Comparison of ENCODE assay signal across 1 cellular context in the genomic region with DNA sequence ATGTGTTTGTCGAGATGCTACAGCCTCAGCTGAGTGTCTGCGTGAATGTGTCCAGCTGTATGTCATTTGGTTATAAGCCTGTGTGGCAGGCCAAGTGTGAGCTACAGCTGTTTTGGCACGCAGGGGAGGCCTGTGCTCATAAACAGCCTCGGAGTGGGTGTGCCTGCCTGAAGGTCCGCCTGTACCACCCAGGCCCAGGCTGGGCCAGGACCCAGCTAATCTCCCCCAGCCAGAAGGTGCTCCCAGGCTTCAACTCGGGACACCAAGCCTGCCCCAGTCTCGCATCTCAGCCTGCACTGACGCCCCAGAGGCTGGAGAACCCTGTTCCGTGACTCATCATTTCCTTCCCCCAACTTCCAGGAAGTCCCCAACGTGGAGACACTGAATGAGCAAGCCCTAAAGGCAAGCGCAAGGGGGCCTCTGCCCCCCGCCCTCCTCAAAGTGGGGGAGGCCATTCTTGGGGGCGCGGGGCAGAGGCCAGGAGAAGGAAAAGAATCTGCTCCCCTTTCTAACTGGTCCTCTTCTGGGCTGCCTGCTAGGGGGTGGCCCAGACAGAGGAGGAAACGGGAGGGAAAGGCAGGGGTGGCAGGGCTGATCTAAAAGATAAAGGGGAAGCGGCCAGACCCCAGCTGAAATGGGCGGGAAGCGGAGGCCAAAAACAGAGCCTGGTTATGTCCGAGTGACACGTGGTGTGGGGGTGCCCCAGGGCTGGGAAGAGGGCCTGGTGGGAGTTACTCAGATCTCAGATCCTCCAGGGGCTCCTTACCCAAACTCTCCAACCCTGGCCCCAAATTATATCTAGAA.
A peak's percentile ranks its signal among the peaks of the same experiment; 100 is the strongest.
TF ChIP-seq lines count a peak whose summit lies in the region.

No MANE protein-coding gene starts in this region.

TF ChIP-seq in HepG2, 621 proteins besides CTCF, POLR2A, EP300 and RAD21 (continued from another document and continues in another):
- TF ChIP-seq DRAP1 (CRISPR knock-in tag; IDR thresholded peaks at IDR 0.05): no peak
- TF ChIP-seq KAT8 (CRISPR knock-in tag; IDR thresholded peaks at IDR 0.05): no peak
- no peak for TF ChIP-seq ZBTB21 (CRISPR knock-in tag; IDR thresholded peaks at IDR 0.05)
- no peak for TF ChIP-seq TBP (CRISPR knock-in tag; IDR thresholded peaks at IDR 0.05)
- TF ChIP-seq CSRNP1 (CRISPR knock-in tag; IDR thresholded peaks at IDR 0.05): no peak
- TF ChIP-seq, protein P1, sequence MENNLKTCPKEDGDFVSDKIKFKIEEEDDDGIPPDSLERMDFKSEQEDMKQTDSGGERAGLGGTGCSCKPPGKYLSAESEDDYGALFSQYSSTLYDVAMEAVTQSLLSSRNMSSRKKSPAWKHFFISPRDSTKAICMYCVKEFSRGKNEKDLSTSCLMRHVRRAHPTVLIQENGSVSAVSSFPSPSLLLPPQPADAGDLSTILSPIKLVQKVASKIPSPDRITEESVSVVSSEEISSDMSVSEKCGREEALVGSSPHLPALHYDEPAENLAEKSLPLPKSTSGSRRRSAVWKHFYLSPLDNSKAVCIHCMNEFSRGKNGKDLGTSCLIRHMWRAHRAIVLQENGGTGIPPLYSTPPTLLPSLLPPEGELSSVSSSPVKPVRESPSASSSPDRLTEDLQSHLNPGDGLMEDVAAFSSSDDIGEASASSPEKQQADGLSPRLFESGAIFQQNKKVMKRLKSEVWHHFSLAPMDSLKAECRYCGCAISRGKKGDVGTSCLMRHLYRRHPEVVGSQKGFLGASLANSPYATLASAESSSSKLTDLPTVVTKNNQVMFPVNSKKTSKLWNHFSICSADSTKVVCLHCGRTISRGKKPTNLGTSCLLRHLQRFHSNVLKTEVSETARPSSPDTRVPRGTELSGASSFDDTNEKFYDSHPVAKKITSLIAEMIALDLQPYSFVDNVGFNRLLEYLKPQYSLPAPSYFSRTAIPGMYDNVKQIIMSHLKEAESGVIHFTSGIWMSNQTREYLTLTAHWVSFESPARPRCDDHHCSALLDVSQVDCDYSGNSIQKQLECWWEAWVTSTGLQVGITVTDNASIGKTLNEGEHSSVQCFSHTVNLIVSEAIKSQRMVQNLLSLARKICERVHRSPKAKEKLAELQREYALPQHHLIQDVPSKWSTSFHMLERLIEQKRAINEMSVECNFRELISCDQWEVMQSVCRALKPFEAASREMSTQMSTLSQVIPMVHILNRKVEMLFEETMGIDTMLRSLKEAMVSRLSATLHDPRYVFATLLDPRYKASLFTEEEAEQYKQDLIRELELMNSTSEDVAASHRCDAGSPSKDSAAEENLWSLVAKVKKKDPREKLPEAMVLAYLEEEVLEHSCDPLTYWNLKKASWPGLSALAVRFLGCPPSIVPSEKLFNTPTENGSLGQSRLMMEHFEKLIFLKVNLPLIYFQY (CRISPR knock-in tag; IDR thresholded peaks at IDR 0.05; ENCODE audit: borderline replicate concordance): 0 out of 2 replicates have a peak, but pooled peaks have one; percentile 13
- TF ChIP-seq ZNF883 (CRISPR knock-in tag; IDR thresholded peaks at IDR 0.05; ENCODE audit: not compliant biosample characterization): no peak
- 0 out of 2 replicates have a peak, but pooled peaks have one; percentile 12 for TF ChIP-seq SPEN (CRISPR knock-in tag; IDR thresholded peaks at IDR 0.05; ENCODE audit: low read depth)
- TF ChIP-seq, protein P2, sequence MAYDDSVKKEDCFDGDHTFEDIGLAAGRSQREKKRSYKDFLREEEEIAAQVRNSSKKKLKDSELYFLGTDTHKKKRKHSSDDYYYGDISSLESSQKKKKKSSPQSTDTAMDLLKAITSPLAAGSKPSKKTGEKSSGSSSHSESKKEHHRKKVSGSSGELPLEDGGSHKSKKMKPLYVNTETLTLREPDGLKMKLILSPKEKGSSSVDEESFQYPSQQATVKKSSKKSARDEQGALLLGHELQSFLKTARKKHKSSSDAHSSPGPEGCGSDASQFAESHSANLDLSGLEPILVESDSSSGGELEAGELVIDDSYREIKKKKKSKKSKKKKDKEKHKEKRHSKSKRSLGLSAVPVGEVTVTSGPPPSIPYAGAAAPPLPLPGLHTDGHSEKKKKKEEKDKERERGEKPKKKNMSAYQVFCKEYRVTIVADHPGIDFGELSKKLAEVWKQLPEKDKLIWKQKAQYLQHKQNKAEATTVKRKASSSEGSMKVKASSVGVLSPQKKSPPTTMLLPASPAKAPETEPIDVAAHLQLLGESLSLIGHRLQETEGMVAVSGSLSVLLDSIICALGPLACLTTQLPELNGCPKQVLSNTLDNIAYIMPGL (CRISPR knock-in tag; IDR thresholded peaks at IDR 0.05; ENCODE audit: borderline replicate concordance in 1 of 2, low read depth in 1 of 2): peak; percentile 19 to 69; a peak in 1 of 4 replicates
- TF ChIP-seq ZFP41 (CRISPR knock-in tag; IDR thresholded peaks at IDR 0.05; ENCODE audit: borderline replicate concordance): no peak
- peak; percentile 23; the same call in 1 of the 2 replicates for TF ChIP-seq MED1 (CRISPR knock-in tag; IDR thresholded peaks at IDR 0.05)
- 0 out of 2 replicates have a peak, but pooled peaks have one; percentile 33 for TF ChIP-seq NFKBIZ (CRISPR knock-in tag; IDR thresholded peaks at IDR 0.05)
- TF ChIP-seq, protein P3, sequence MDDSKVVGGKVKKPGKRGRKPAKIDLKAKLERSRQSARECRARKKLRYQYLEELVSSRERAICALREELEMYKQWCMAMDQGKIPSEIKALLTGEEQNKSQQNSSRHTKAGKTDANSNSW (CRISPR knock-in tag; IDR thresholded peaks at IDR 0.05; ENCODE audit: borderline replicate concordance): no peak
- peak; percentile 23; the same call in 1 of the 2 replicates for TF ChIP-seq TFDP1 (CRISPR knock-in tag; IDR thresholded peaks at IDR 0.05; ENCODE audit: borderline replicate concordance)
- TF ChIP-seq SAP130 (CRISPR knock-in tag; IDR thresholded peaks at IDR 0.05; ENCODE audit: low read depth): peak; percentile 94
- TF ChIP-seq RFXAP (CRISPR knock-in tag; IDR thresholded peaks at IDR 0.05; ENCODE audit: borderline replicate concordance): 0 out of 2 replicates have a peak, but pooled peaks have one; percentile 7
- TF ChIP-seq, protein P4, sequence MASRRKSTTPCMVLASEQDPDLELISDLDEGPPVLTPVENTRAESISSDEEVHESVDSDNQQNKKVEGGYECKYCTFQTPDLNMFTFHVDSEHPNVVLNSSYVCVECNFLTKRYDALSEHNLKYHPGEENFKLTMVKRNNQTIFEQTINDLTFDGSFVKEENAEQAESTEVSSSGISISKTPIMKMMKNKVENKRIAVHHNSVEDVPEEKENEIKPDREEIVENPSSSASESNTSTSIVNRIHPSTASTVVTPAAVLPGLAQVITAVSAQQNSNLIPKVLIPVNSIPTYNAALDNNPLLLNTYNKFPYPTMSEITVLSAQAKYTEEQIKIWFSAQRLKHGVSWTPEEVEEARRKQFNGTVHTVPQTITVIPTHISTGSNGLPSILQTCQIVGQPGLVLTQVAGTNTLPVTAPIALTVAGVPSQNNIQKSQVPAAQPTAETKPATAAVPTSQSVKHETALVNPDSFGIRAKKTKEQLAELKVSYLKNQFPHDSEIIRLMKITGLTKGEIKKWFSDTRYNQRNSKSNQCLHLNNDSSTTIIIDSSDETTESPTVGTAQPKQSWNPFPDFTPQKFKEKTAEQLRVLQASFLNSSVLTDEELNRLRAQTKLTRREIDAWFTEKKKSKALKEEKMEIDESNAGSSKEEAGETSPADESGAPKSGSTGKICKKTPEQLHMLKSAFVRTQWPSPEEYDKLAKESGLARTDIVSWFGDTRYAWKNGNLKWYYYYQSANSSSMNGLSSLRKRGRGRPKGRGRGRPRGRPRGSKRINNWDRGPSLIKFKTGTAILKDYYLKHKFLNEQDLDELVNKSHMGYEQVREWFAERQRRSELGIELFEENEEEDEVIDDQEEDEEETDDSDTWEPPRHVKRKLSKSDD (CRISPR knock-in tag; IDR thresholded peaks at IDR 0.05; ENCODE audit: low read depth): 0 out of 2 replicates have a peak, but pooled peaks have one; percentile 67
- TF ChIP-seq ATF2 (CRISPR knock-in tag; IDR thresholded peaks at IDR 0.05): no peak
- TF ChIP-seq ZNF317 (CRISPR knock-in tag; IDR thresholded peaks at IDR 0.05): no peak
- TF ChIP-seq HNRNPLL (IDR thresholded peaks at IDR 0.05; ENCODE audit: low read depth, low read length, poor library complexity, severe bottlenecking): peak; percentile 16
- 0 out of 2 replicates have a peak, but pooled peaks have one; percentile 45 for TF ChIP-seq ZNF605 (CRISPR knock-in tag; IDR thresholded peaks at IDR 0.05)
- 0 out of 2 replicates have a peak, but pooled peaks have one; percentile 12 for TF ChIP-seq FOXK1 (CRISPR knock-in tag; IDR thresholded peaks at IDR 0.05; ENCODE audit: borderline replicate concordance, low read depth)
- TF ChIP-seq AGO2 (optimal IDR thresholded peaks at IDR 0.05; ENCODE audit: low read depth, low read length): peak; percentile 64
- TF ChIP-seq TSC22D2 (CRISPR knock-in tag; IDR thresholded peaks at IDR 0.05; ENCODE audit: borderline replicate concordance): 0 out of 2 replicates have a peak, but pooled peaks have one; percentile 15
- no peak for TF ChIP-seq SRF (IDR thresholded peaks at IDR 0.05; ENCODE audit: low read depth, low read length)
- TF ChIP-seq WIZ (CRISPR knock-in tag; IDR thresholded peaks at IDR 0.05): no peak
- 0 out of 2 replicates have a peak, but pooled peaks have one; percentile 42 for TF ChIP-seq HDAC2 (CRISPR knock-in tag; IDR thresholded peaks at IDR 0.05)
- peak; percentile 44; the same call in 1 of the 2 replicates for TF ChIP-seq CREB1 (IDR thresholded peaks at IDR 0.05)
- TF ChIP-seq CREB1 (CRISPR knock-in tag; IDR thresholded peaks at IDR 0.05): no peak
- 0 out of 4 replicates have a peak, but pooled peaks have one; percentile 13 to 58 for TF ChIP-seq MAFK (conservative IDR thresholded peaks at IDR 0.05 in 1 of 2, IDR thresholded peaks at IDR 0.05 in 1 of 2; ENCODE audit: low read length in 2 of 2)
- TF ChIP-seq KDM5B (CRISPR knock-in tag; IDR thresholded peaks at IDR 0.05; ENCODE audit: borderline replicate concordance): no peak
- TF ChIP-seq, protein P5, sequence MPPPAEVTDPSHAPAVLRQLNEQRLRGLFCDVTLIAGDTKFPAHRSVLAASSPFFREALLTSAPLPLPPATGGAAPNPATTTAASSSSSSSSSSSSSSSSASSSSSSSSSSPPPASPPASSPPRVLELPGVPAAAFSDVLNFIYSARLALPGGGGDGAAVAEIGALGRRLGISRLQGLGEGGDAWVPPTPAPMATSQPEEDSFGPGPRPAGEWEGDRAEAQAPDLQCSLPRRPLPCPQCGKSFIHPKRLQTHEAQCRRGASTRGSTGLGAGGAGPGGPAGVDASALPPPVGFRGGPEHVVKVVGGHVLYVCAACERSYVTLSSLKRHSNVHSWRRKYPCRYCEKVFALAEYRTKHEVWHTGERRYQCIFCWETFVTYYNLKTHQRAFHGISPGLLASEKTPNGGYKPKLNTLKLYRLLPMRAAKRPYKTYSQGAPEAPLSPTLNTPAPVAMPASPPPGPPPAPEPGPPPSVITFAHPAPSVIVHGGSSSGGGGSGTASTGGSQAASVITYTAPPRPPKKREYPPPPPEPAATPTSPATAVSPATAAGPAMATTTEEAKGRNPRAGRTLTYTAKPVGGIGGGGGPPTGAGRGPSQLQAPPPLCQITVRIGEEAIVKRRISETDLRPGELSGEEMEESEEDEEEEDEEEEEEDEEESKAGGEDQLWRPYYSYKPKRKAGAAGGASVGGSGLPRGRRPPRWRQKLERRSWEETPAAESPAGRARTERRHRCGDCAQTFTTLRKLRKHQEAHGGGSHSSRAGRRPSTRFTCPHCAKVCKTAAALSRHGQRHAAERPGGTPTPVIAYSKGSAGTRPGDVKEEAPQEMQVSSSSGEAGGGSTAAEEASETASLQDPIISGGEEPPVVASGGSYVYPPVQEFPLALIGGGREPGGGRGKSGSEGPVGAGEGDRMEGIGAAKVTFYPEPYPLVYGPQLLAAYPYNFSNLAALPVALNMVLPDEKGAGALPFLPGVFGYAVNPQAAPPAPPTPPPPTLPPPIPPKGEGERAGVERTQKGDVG (CRISPR knock-in tag; IDR thresholded peaks at IDR 0.05; ENCODE audit: borderline replicate concordance): no peak
- 0 out of 2 replicates have a peak, but pooled peaks have one; percentile 28 for TF ChIP-seq MEF2D (CRISPR knock-in tag; IDR thresholded peaks at IDR 0.05)
- TF ChIP-seq SMARCE1 (IDR thresholded peaks at IDR 0.05; ENCODE audit: borderline replicate concordance): no peak
- peak; percentile 41; the same call in 1 of the 2 replicates for TF ChIP-seq ZC3H13 (CRISPR knock-in tag; IDR thresholded peaks at IDR 0.05)
- TF ChIP-seq PCBP1 (IDR thresholded peaks at IDR 0.05; ENCODE audit: borderline replicate concordance, low read depth, low read length): no peak
- TF ChIP-seq NFIC (IDR thresholded peaks at IDR 0.05; ENCODE audit: low read length): no peak
- peak; percentile 43 for TF ChIP-seq GABPB1 (CRISPR knock-in tag; IDR thresholded peaks at IDR 0.05)
- no peak for TF ChIP-seq MATR3 (CRISPR knock-in tag; IDR thresholded peaks at IDR 0.05)
- no peak for TF ChIP-seq ZNF367 (CRISPR knock-in tag; IDR thresholded peaks at IDR 0.05; ENCODE audit: borderline replicate concordance)
- TF ChIP-seq SRSF1 (optimal IDR thresholded peaks at IDR 0.05; ENCODE audit: low read depth, low read length): peak; percentile 96
